14 cellular contexts compared by ENCODE assay signal in genomic region chr7:1727812-1728570, GRCh38. TPM values are rescaled to one million over a fixed set of nuclear protein-coding genes. Genes with fewer than 3 reads are reported as not detected.
"Had no signal": no experiment of that assay in that cellular context is flagged by ENCODE, and none has a peak within 500 bp of the region (broad histone marks: within the 10 kb centered on the region; RNA-seq: fewer than 3 reads in every experiment).

No MANE protein-coding gene starts in this region.

- H3K27me3 ChIP-seq: hepatocyte had no signal

- DNase-seq: effector memory CD8-positive, alpha-beta T cell; esophagus squamous epithelium; foreskin fibroblast; head of caudate nucleus; mesendoderm; naive thymus-derived CD8-positive, alpha-beta T cell; posterior cingulate gyrus; stimulated activated CD4-positive, alpha-beta T cell treated with anti-CD3 and anti-CD28 coated beads, Interleukin-2, amount 100 ng/mL, for 48 hours; stimulated activated naive CD4-positive, alpha-beta T cell treated with Interleukin-2 at 50 U/mL for 16 hours; trophoblast cell had no signal

- FAIRE-seq: colon had no signal

- H3K27ac ChIP-seq: esophagus squamous epithelium, hepatocyte had no signal

- H3K4me3 ChIP-seq: esophagus squamous epithelium, hepatocyte, smooth muscle cell had no signal

- ATAC-seq: effector memory CD8-positive, alpha-beta T cell; naive thymus-derived CD8-positive, alpha-beta T cell; right cardiac atrium had no signal

- H2AFZ ChIP-seq: hepatocyte had no signal

- H3K36me3 ChIP-seq: esophagus squamous epithelium had no signal

- H3K4me2 ChIP-seq: hepatocyte, smooth muscle cell had no signal

- H3K79me2 ChIP-seq: hepatocyte had no signal

RNA-seq across cellular contexts. Expression of gene ELFN1, which starts 57.9 kb away (rescaled TPM):
- total RNA-seq: naive thymus-derived CD8-positive, alpha-beta T cell had no signal
- polyA plus RNA-seq: naive thymus-derived CD8-positive, alpha-beta T cell had no signal
